Comparison of ENCODE assay signal across 25 cellular contexts in the genomic region with DNA sequence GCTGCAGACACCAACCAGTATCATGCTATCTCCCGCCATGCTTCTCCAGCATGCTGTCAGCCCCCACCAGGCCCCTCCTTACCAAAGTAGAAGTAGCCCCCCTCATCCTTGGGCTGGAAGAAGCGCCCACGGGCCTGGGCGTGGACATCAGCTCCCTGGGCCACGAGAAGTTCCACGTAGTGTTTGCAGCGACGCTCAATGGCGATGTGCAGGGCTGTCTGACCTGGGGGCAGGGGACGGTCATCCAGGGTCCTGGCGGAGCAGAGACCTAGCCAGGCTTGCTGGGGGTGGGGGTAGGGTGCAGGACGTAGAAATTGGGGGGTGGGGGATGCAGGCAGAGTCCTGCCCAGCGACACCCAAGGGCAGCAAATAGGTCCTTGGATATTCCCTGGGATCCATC.
"Had no signal": no experiment of that assay in that cellular context is flagged by ENCODE, and none has a peak within 500 bp of the region (broad histone marks: within the 10 kb centered on the region; RNA-seq: fewer than 3 reads in every experiment).

No MANE protein-coding gene starts in this region.

- ATAC-seq: stimulated activated effector memory CD8-positive, alpha-beta T cell treated with anti-CD3 and anti-CD28 coated beads, Interleukin-12 subunit alpha, Interleukin-12 subunit beta, amount 100 ng/mL, for 72 hours; stimulated activated memory B cell treated with anti-CD40 and anti-IgM and Interleukin-4, amounts not matched to agents 10 μg/mL and 1 μg/mL and 100 μg/mL, for 72 hours; stimulated activated naive B cell treated with anti-CD40 and anti-IgM and Interleukin-4, amounts not matched to agents 10 μg/mL and 1 μg/mL and 100 μg/mL, for 72 hours; stimulated activated naive CD8-positive, alpha-beta T cell treated with anti-CD3 and anti-CD28 coated beads, Interleukin-15, amount 100 ng/mL, for 72 hours; stimulated activated naive CD8-positive, alpha-beta T cell treated with anti-CD3 and anti-CD28 coated beads, Interleukin-15, Interleukin-2, amounts not matched to agents 100 U/mL and 50 U/mL, for 24 hours; upper lobe of right lung had no signal

- H3K27ac ChIP-seq: stomach, suprapubic skin, testis, thoracic aorta, thyroid gland, tibial artery, tibial nerve, transverse colon, upper lobe of left lung, upper lobe of right lung, uterus, vagina had no signal

- H3K4me3 ChIP-seq: stomach, suprapubic skin, testis, thoracic aorta, thyroid gland, tibial artery, tibial nerve, transverse colon, upper lobe of left lung, upper lobe of right lung, uterus, vagina had no signal

- DNase-seq: stimulated activated CD4-positive, alpha-beta T cell treated with anti-CD3 and anti-CD28 coated beads, Interleukin-2, amount 100 ng/mL, for 48 hours; stimulated activated CD4-positive, alpha-beta T cell treated with anti-CD3 and anti-CD28 coated beads, Interleukin-4, amount 100 ng/mL, for 1 hour; stimulated activated CD4-positive, alpha-beta T cell treated with anti-CD3 and anti-CD28 coated beads, Interleukin-4, amount 100 ng/mL, for 24 hours; stimulated activated CD4-positive, alpha-beta T cell treated with anti-CD3 and anti-CD28 coated beads, Interleukin-4, amount 100 ng/mL, for 4 hours; stimulated activated CD8-positive, alpha-beta memory T cell treated with anti-CD3 and anti-CD28 coated beads, Interleukin-4, amount 100 ng/mL, for 48 hours; stimulated activated naive B cell treated with anti-CD40 and anti-IgM and Interleukin-4, amounts not matched to agents 10 μg/mL and 1 μg/mL and 100 μg/mL, for 72 hours; stimulated activated naive CD4-positive, alpha-beta T cell; stimulated activated naive CD4-positive, alpha-beta T cell treated with Interleukin-2 at 50 U/mL for 16 hours; stimulated activated naive CD8-positive, alpha-beta T cell treated with anti-CD3 and anti-CD28 coated beads, Interleukin-15, amount 100 ng/mL, for 72 hours; stimulated activated naive CD8-positive, alpha-beta T cell treated with anti-CD3 and anti-CD28 coated beads, Interleukin-15, Interleukin-2, amounts not matched to agents 100 U/mL and 50 U/mL, for 24 hours; stomach; substantia nigra; testis; thyroid gland; tibial artery; transverse colon; upper lobe of right lung; uterus had no signal

- H3K36me3 ChIP-seq: stomach, thoracic aorta, thyroid gland, tibial nerve, transverse colon, upper lobe of left lung, upper lobe of right lung, uterus, vagina had no signal

- H3K27me3 ChIP-seq: suprapubic skin, testis, thyroid gland, tibial nerve, transverse colon, upper lobe of left lung, upper lobe of right lung, uterus, vagina had no signal

- H3K4me1 ChIP-seq: testis, thyroid gland, tibial artery, transverse colon, upper lobe of left lung, upper lobe of right lung, uterus, vagina had no signal

- H3K9me3 ChIP-seq: stomach, suprapubic skin, testis, thoracic aorta, thyroid gland, tibial artery, tibial nerve, transverse colon, upper lobe of left lung, upper lobe of right lung, uterus, vagina had no signal
